11 cellular contexts compared by ENCODE assay signal in the genomic region with DNA sequence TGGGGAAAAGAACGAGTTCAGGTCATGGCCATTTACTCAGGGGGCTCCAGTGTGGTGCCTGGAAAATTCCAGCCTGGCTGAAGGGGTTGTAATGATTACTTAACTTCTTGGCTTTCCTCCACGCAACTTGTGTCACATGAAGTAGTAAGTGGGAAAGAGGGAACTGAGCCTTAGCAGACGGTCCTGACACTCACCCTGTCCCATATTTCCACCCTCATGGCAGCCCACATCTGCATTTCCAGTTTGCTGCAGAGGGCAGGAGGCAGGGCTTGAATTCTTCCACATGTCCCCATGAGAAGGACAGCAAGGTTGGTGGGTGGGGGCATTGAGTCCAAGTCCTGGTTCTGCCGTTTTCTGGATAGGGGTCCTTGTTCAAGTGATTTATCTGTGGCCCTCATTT. TPM values are rescaled to one million over a fixed set of nuclear protein-coding genes. Genes with fewer than 3 reads are reported as not detected.
DNase-seq lines count a peak whose midpoint lies in the region; ATAC-seq and TF ChIP-seq lines count a peak whose summit lies in the region.
"Had no signal": no experiment of that assay in that cellular context is flagged by ENCODE, and none has a peak within 500 bp of the region (broad histone marks: within the 10 kb centered on the region; RNA-seq: fewer than 3 reads in every experiment).

No MANE protein-coding gene starts in this region.

- H3K4me3 ChIP-seq in adrenal gland: no peak overlapping the region
- H3K4me3 ChIP-seq in fibroblast of the aortic adventitia (ENCODE audit: low read depth, low read length): no peak overlapping the region
- H3K4me3 ChIP-seq in mucosa of rectum (ENCODE audit: low read length in 2 of 2): no peak overlapping the region
- H3K4me3 ChIP-seq in transverse colon: no peak overlapping the region

- H3K36me3 ChIP-seq in adrenal gland (replicated peaks in 1 of 2) (no peaks in the 10 kb centered on the region), mucosa of rectum (ENCODE audit: control insufficient read depth in 2 of 2, insufficient read depth in 2 of 2, low read length in 2 of 2) (no peaks in the 10 kb centered on the region), transverse colon (no peaks in the 10 kb centered on the region)

- H3K9ac ChIP-seq in mucosa of rectum (ENCODE audit: low read depth in 1 of 2, low read length in 2 of 2): no peak overlapping the region

- peak in 1 of 2 donors; percentile 26 for TF ChIP-seq POLR2A in adrenal gland (IDR thresholded peaks at IDR 0.05)
- TF ChIP-seq POLR2A in transverse colon (IDR thresholded peaks at IDR 0.05): no peak
- no peak for TF ChIP-seq POLR2A in erythroblast (IDR thresholded peaks at IDR 0.05; ENCODE audit: low read length)

- H3K27me3 ChIP-seq in adrenal gland: no peaks in the 10 kb centered on the region
- H3K27me3 ChIP-seq in mucosa of rectum (ENCODE audit: control insufficient read depth in 2 of 2, insufficient read depth in 2 of 2, low read length in 2 of 2): no peaks in the 10 kb centered on the region
- no peaks in the 10 kb centered on the region for H3K27me3 ChIP-seq in transverse colon

- H3K27ac ChIP-seq in adrenal gland (peak overlapping the region in 3 of 5 donors; percentile 57 to 82 (median 65)), mucosa of rectum (ENCODE audit: low read depth in 2 of 2, low read length in 2 of 2) (peak overlapping the region; percentile 38 to 57), transverse colon (peak overlapping the region; percentile 30 to 67 (median 43))

- no peak for TF ChIP-seq EP300 in transverse colon (IDR thresholded peaks at IDR 0.05; ENCODE audit: low read depth)

- intact Hi-C loops in adrenal gland (cut with DNase I): no loop called here
- intact Hi-C loops in transverse colon (cut with DNase I; ENCODE audit: low total_unique reads): no loop called here

- H3K4me1 ChIP-seq in adrenal gland (replicated peaks in 1 of 2) (peaks cover 30 to 36% of the 10 kb centered on the region in 2 donors), mucosa of rectum (ENCODE audit: control insufficient read depth in 2 of 2, insufficient read depth in 2 of 2, low read length in 2 of 2) (peaks cover 0 to 3% of the 10 kb centered on the region in 2 donors), transverse colon (peaks cover 0 to 19% (median 5%) of the 10 kb centered on the region in 4 donors)

- TF ChIP-seq CTCF in adrenal gland (IDR thresholded peaks at IDR 0.05) (no peak), fibroblast of the aortic adventitia (IDR thresholded peaks at IDR 0.05; ENCODE audit: insufficient read depth, low read length) (no peak), transverse colon (IDR thresholded peaks at IDR 0.05) (no peak)

- ATAC-seq in GM18502 (IDR thresholded peaks at IDR 0.05; ENCODE audit: poor library complexity, unreplicated experiment): no peak

- H3K9me3 ChIP-seq in adrenal gland (replicated peaks in 1 of 3) (no peaks in the 10 kb centered on the region), mucosa of rectum (ENCODE audit: control insufficient read depth in 2 of 2, low read length in 2 of 2) (no peaks in the 10 kb centered on the region), transverse colon (no peaks in the 10 kb centered on the region)

- WGBS in adrenal gland, 4 donors: 6 to 26% (median 22%) methylated on average over 2 to 4 of the region's 4 CpGs
- 50% methylated on average over 4 of the region's 4 CpGs; no CpG with 5 or more reads in 1 of the 2 donors for WGBS in transverse colon (ENCODE audit: low coverage in 1 of 2), 2 donors

- in situ Hi-C loops in transverse colon (cut with MboI; ENCODE audit: low pct_ligation_motif_present in 1 of 4, low pct_unique_long_range_greater_than_20kb in 1 of 4, low sequenced_read_pairs in 3 of 4): no loop called here

- DNase-seq in adrenal gland: peak; percentile 51 to 68 (median 60)
- DNase-seq in fibroblast of the aortic adventitia (ENCODE audit: low read depth): peak; percentile 47
- DNase-seq in transverse colon: peak; percentile 14
- DNase-seq in erythroblast (lab: John Stamatoyannopoulos, UW): no peak
- no peak for DNase-seq in NAMALWA (ENCODE audit: low spot score)
- DNase-seq: activated B cell treated with CpG ODN at 0.5 μM for 24 hours, SHP77 treated with DMSO at 0.1 percent for 48 hours had no signal

RNA-seq across cellular contexts. Expression of gene CAMP, which starts 7.8 kb away (rescaled TPM):
- total RNA-seq in adrenal gland (not detected), fibroblast of the aortic adventitia (ENCODE audit: low replicate concordance) (not detected in 2 replicates), transverse colon (not detected)
- polyA plus RNA-seq in adrenal gland: under 1 TPM in 2 of 3 donors, not detected in 1; 0.17 to 0.56 TPM
- total RNA-seq: activated B cell treated with CpG ODN at 0.5 μM for 24 hours, Daoy, dermis microvascular lymphatic vessel endothelial cell had no signal

RNA-seq across cellular contexts. Expression of gene ZNF589, which starts 25.4 kb away (rescaled TPM):
- total RNA-seq in adrenal gland: 10 to 100 TPM in 7 of 8 donors, 1 to 10 TPM in 1; 8.7 to 30.9 (median 12.6) TPM
- 10 to 100 TPM in 2 of 3 donors, 1 to 10 TPM in 1; 4.1 to 22.5 (median 11.6) TPM for polyA plus RNA-seq in adrenal gland
- 5.6 and 8.6 TPM in 2 replicates for total RNA-seq in fibroblast of the aortic adventitia (ENCODE audit: low replicate concordance)
- 1 to 10 TPM; 1.9 to 9.1 (median 5.8) TPM for total RNA-seq in transverse colon

RNA-seq across cellular contexts. Expression of gene CDC25A, which starts 27.2 kb away (rescaled TPM):
- total RNA-seq in adrenal gland (1 to 10 TPM; 1.0 to 2.2 (median 1.3) TPM), fibroblast of the aortic adventitia (ENCODE audit: low replicate concordance) (0.90 and 13.6 TPM in 2 replicates), transverse colon (1 to 10 TPM; 1.7 to 7.6 (median 4.8) TPM)
- polyA plus RNA-seq in adrenal gland: 1 to 10 TPM in 1 of 3 donors, under 1 TPM in 2; 0.57 to 3.0 (median 0.64) TPM

Comparison
In these comparisons a context has a peak if more than half of its experiments do, and no peak if none do; other contexts are left out.
1. DNase-seq: peak in adrenal gland (7 of 7), fibroblast of the aortic adventitia (single experiment) and transverse colon (single experiment); none in erythroblast (0 of 2) and NAMALWA (single experiment).
2. Peak in every context shown above with its lines, with median percentiles within 50 percentile points of each other: H3K27ac ChIP-seq.